15 cellular contexts compared by ENCODE assay signal in the genomic region with DNA sequence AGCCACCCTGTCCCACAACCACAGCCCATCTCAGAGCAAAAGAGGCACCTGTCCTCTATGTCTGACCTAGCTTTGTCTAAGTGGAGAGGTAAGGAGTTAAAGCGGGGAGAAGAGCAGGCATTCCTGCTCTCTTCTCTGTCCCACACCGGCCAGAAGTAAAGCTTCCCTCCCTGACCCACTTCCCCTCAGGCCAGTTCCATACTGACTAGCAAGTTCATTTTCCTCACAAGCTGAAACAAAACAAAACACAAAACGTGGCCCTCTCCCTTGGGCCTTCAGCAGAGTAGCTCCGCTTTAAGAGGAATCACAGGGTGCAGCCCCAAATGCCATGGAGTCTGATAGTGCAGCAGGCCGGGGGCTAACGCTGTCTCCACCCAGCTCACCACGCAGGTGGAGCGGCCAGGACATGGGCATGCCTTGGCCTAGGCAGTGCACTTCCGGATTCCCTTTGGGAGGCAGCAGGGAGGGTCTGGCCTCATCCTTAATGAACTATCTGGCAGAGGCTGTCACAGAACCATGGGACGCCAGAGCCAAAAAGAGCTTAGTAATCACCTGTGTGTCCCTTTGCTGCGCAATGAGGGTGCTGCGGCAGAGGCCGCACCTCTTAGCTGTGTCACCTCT. TPM values are rescaled to one million over a fixed set of nuclear protein-coding genes. Genes with fewer than 3 reads are reported as not detected.
DNase-seq lines count a peak whose midpoint lies in the region; ATAC-seq and TF ChIP-seq lines count a peak whose summit lies in the region.
"Had no signal": no experiment of that assay in that cellular context is flagged by ENCODE, and none has a peak within 500 bp of the region (broad histone marks: within the 10 kb centered on the region; RNA-seq: fewer than 3 reads in every experiment).

No MANE protein-coding gene starts in this region.

- H3K4me3 Mint-ChIP-seq in activated T-helper 1 cell treated with anti-CD3 and anti-CD28 coated beads, Interleukin-12 subunit alpha, Interleukin-12 subunit beta, Interleukin-2, Interleukin-4 antibody, amounts not matched to agents 30 ng/mL and 10 ng/mL and 1 ng/mL, durations not matched to agents 14 hours and 24 hours and 36 hours: no peak overlapping the region

- no peaks in the 10 kb centered on the region for H3K27me3 ChIP-seq in right atrium auricular region
- H3K27me3 ChIP-seq in lower lobe of right lung (ENCODE audit: low read depth): no peaks in the 10 kb centered on the region
- H3K27me3 ChIP-seq: hepatocyte, ovary had no signal

- H3K36me3 Mint-ChIP-seq in activated T-helper 1 cell treated with anti-CD3 and anti-CD28 coated beads, Interleukin-12 subunit alpha, Interleukin-12 subunit beta, Interleukin-2, Interleukin-4 antibody, amounts not matched to agents 30 ng/mL and 10 ng/mL and 1 ng/mL, durations not matched to agents 14 hours and 24 hours and 36 hours (ENCODE audit: low read depth): peaks cover 20% of the 10 kb centered on the region

- in situ Hi-C loops in GM13977 (cut with MboI; ENCODE audit: low pct_unique_long_range_greater_than_20kb, low sequenced_read_pairs, unreplicated experiment): no loop called here

- peak overlapping the region; percentile 38 for H3K27ac Mint-ChIP-seq in activated T-helper 1 cell treated with anti-CD3 and anti-CD28 coated beads, Interleukin-12 subunit alpha, Interleukin-12 subunit beta, Interleukin-2, Interleukin-4 antibody, amounts not matched to agents 30 ng/mL and 10 ng/mL and 1 ng/mL, durations not matched to agents 14 hours and 24 hours and 36 hours

- TF ChIP-seq CTCF in right atrium auricular region (IDR thresholded peaks at IDR 0.05): no peak
- TF ChIP-seq CTCF in lower lobe of right lung (IDR thresholded peaks at IDR 0.05): no peak
- TF ChIP-seq CTCF in GM13977 (IDR thresholded peaks at IDR 0.05; ENCODE audit: extremely low read depth, insufficient read depth, missing control alignments): no peak

- peaks cover 97% of the 10 kb centered on the region for H3K4me1 Mint-ChIP-seq in activated T-helper 1 cell treated with anti-CD3 and anti-CD28 coated beads, Interleukin-12 subunit alpha, Interleukin-12 subunit beta, Interleukin-2, Interleukin-4 antibody, amounts not matched to agents 30 ng/mL and 10 ng/mL and 1 ng/mL, durations not matched to agents 14 hours and 24 hours and 36 hours (ENCODE audit: low read depth)

- intact Hi-C loops in Right ventricle myocardium inferior (cut with DNase I) (no loop called here), lower lobe of right lung (cut with DNase I) (no loop called here)
- intact Hi-C loops in activated T-helper 1 cell treated with anti-CD3 and anti-CD28 coated beads, Interleukin-12 subunit alpha, Interleukin-12 subunit beta, Interleukin-2, Interleukin-4 antibody, amounts not matched to agents 30 ng/mL and 10 ng/mL and 1 ng/mL, durations not matched to agents 14 hours and 24 hours and 36 hours (cut with micrococcal nuclease): no loop called here

- no peaks in the 10 kb centered on the region for H3K27me3 Mint-ChIP-seq in activated T-helper 1 cell treated with anti-CD3 and anti-CD28 coated beads, Interleukin-12 subunit alpha, Interleukin-12 subunit beta, Interleukin-2, Interleukin-4 antibody, amounts not matched to agents 30 ng/mL and 10 ng/mL and 1 ng/mL, durations not matched to agents 14 hours and 24 hours and 36 hours (ENCODE audit: insufficient read depth)

- peaks cover 0 to 71% of the 10 kb centered on the region in 2 donors for H3K4me1 ChIP-seq in right atrium auricular region
- peaks cover 97% of the 10 kb centered on the region for H3K4me1 ChIP-seq in lower lobe of right lung
- H3K4me1 ChIP-seq: breast epithelium had no signal

- peak overlapping the region in 1 of 2 donors; percentile 42 for H3K27ac ChIP-seq in right atrium auricular region
- peak overlapping the region; percentile 66 for H3K27ac ChIP-seq in lower lobe of right lung
- H3K27ac ChIP-seq: hepatocyte, ovary, VCaP had no signal

- H3K9me3 ChIP-seq in right atrium auricular region (no peaks in the 10 kb centered on the region), lower lobe of right lung (no peaks in the 10 kb centered on the region)
- H3K9me3 ChIP-seq: breast epithelium, ovary had no signal

- peak; percentile 21 for ATAC-seq in Right ventricle myocardium inferior
- ATAC-seq in lower lobe of right lung: peak; percentile 10 to 15

- H3K36me3 ChIP-seq in right atrium auricular region: no peaks in the 10 kb centered on the region
- no peaks in the 10 kb centered on the region for H3K36me3 ChIP-seq in lower lobe of right lung
- H3K36me3 ChIP-seq: breast epithelium, ovary had no signal

- DNase-seq in Right ventricle myocardium inferior (ENCODE audit: missing footprints): no peak
- DNase-seq in right atrium auricular region (ENCODE audit: low spot score): no peak
- DNase-seq in activated T-helper 1 cell treated with anti-CD3 and anti-CD28 coated beads, Interleukin-12 subunit alpha, Interleukin-12 subunit beta, Interleukin-2, Interleukin-4 antibody, amounts not matched to agents 30 ng/mL and 10 ng/mL and 1 ng/mL, durations not matched to agents 14 hours and 24 hours and 36 hours (ENCODE audit: low spot score): no peak
- no peak for DNase-seq in lower lobe of right lung
- no peak for DNase-seq in midbrain (lab: John Stamatoyannopoulos, UW)
- DNase-seq in GM13977 (ENCODE audit: low spot score): no peak
- DNase-seq in SHP77 treated with DMSO at 0.1 percent for 48 hours (lab: John Stamatoyannopoulos, UW): no peak
- no peak for DNase-seq in DMS114 treated with DMSO at 0.1 percent for 48 hours (lab: John Stamatoyannopoulos, UW; ENCODE audit: unreplicated experiment)
- DNase-seq: activated effector memory CD4-positive, alpha-beta T cell treated with anti-CD3 and anti-CD28 coated beads, Interleukin-2, amount 50 U/mL, for 16 hours; NCI-H526; ovary; SIG-M5 had no signal

- H3K4me3 ChIP-seq in right atrium auricular region (no peak overlapping the region), lower lobe of right lung (no peak overlapping the region)
- H3K4me3 ChIP-seq: breast epithelium, hepatocyte, ovary had no signal

- H3K9me3 Mint-ChIP-seq in activated T-helper 1 cell treated with anti-CD3 and anti-CD28 coated beads, Interleukin-12 subunit alpha, Interleukin-12 subunit beta, Interleukin-2, Interleukin-4 antibody, amounts not matched to agents 30 ng/mL and 10 ng/mL and 1 ng/mL, durations not matched to agents 14 hours and 24 hours and 36 hours: no peaks in the 10 kb centered on the region

RNA-seq across cellular contexts. Expression of gene FLI1, which starts 34.0 kb away (rescaled TPM):
- total RNA-seq in Right ventricle myocardium inferior (18.3 TPM), right atrium auricular region (10 to 100 TPM; 12.3 to 25.2 TPM), lower lobe of right lung (64.2 TPM)
- total RNA-seq in activated T-helper 1 cell treated with anti-CD3 and anti-CD28 coated beads, Interleukin-12 subunit alpha, Interleukin-12 subunit beta, Interleukin-2, Interleukin-4 antibody, amounts not matched to agents 30 ng/mL and 10 ng/mL and 1 ng/mL, durations not matched to agents 14 hours and 24 hours and 36 hours: 40.7 and 41.5 TPM in 2 replicates
